In genomic region chr7:50742401-50742800, GRCh38 we compare ENCODE assay signal across 1 cellular context.
TF ChIP-seq lines count a peak whose summit lies in the region.

No MANE protein-coding gene starts in this region.

TF ChIP-seq in K562, 482 proteins besides CTCF, POLR2A, EP300 and RAD21:
- TF ChIP-seq ELF2 (CRISPR knock-in tag; IDR thresholded peaks at IDR 0.05) (no peak), RBM15 (IDR thresholded peaks at IDR 0.05; ENCODE audit: insufficient read depth, low read length) (no peak), ZNF134 (CRISPR knock-in tag; conservative IDR thresholded peaks at IDR 0.05) (no peak), FOSL1 (tag; conservative IDR thresholded peaks at IDR 0.05) (no peak), RBM22 (IDR thresholded peaks at IDR 0.05; ENCODE audit: low read depth, low read length, poor library complexity, severe bottlenecking) (no peak), CTCFL (IDR thresholded peaks at IDR 0.05; ENCODE audit: borderline replicate concordance, insufficient read depth, low read depth, low read length, poor library complexity, severe bottlenecking) (no peak), MXI1 (IDR thresholded peaks at IDR 0.05; ENCODE audit: low read depth, low read length) (no peak), RCOR1 (IDR thresholded peaks at IDR 0.05; ENCODE audit: borderline replicate concordance in 1 of 2, low read depth in 2 of 2, low read length in 2 of 2) (no peak), SRSF1 (IDR thresholded peaks at IDR 0.05; ENCODE audit: low read depth, low read length) (no peak), SAFB (IDR thresholded peaks at IDR 0.05; ENCODE audit: borderline replicate concordance, low read depth, low read length) (no peak), SMAD3 (CRISPR knock-in tag; conservative IDR thresholded peaks at IDR 0.05) (no peak), ZNF75A (CRISPR knock-in tag; IDR thresholded peaks at IDR 0.05) (no peak), FOXA1 (IDR thresholded peaks at IDR 0.05; ENCODE audit: borderline replicate concordance) (no peak), CLOCK (CRISPR knock-in tag; IDR thresholded peaks at IDR 0.05; ENCODE audit: borderline replicate concordance) (no peak), IRF1 (CRISPR knock-in tag; IDR thresholded peaks at IDR 0.05; ENCODE audit: borderline replicate concordance) (no peak), RBM34 (IDR thresholded peaks at IDR 0.05; ENCODE audit: borderline replicate concordance, insufficient read depth, low read length) (no peak), BHLHE40 (IDR thresholded peaks at IDR 0.05; ENCODE audit: low read length) (no peak), BDP1 (IDR thresholded peaks at IDR 0.05; ENCODE audit: insufficient read depth, insufficient read length) (no peak)
- TF ChIP-seq, protein P1, sequence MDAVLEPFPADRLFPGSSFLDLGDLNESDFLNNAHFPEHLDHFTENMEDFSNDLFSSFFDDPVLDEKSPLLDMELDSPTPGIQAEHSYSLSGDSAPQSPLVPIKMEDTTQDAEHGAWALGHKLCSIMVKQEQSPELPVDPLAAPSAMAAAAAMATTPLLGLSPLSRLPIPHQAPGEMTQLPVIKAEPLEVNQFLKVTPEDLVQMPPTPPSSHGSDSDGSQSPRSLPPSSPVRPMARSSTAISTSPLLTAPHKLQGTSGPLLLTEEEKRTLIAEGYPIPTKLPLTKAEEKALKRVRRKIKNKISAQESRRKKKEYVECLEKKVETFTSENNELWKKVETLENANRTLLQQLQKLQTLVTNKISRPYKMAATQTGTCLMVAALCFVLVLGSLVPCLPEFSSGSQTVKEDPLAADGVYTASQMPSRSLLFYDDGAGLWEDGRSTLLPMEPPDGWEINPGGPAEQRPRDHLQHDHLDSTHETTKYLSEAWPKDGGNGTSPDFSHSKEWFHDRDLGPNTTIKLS (IDR thresholded peaks at IDR 0.05; ENCODE audit: borderline replicate concordance, low read depth) = no peak
